8 cellular contexts compared by ENCODE assay signal in the genomic region with DNA sequence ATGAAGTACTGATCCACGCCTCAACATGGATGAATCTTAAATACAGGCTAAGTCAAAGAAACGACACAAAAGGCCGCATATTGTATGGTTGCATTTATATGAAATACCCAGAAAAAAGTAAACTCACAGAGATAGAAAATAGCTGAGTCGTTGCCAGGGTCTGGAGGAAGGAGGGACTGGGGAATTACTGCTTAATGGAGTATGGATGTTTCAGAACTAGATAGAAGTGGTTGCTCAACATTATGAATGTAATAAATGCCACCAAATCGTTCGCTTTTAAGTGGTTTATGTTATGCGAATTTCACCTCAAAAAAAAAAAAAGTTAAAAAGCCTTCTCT. TPM values are rescaled to one million over a fixed set of nuclear protein-coding genes. Genes with fewer than 3 reads are reported as not detected.
DNase-seq lines count a peak whose midpoint lies in the region; ATAC-seq and TF ChIP-seq lines count a peak whose summit lies in the region.

No MANE protein-coding gene starts in this region.

- TF ChIP-seq EP300 in transverse colon (IDR thresholded peaks at IDR 0.05; ENCODE audit: low read depth), result no peak

- TF ChIP-seq CTCF in transverse colon (IDR thresholded peaks at IDR 0.05), result no peak

- no peaks in the 10 kb centered on the region for H3K36me3 ChIP-seq in transverse colon

- ATAC-seq in activated T-cell treated with anti-CD3 and anti-CD28 coated beads, Interleukin-2, amount 50 U/mL, for 4 hours, result no peak
- ATAC-seq in activated naive CD8-positive, alpha-beta T cell treated with anti-CD3 and anti-CD28 coated beads, Interleukin-2, amount 10 ng/mL, durations not matched to agents 7 days and 5 days (ENCODE audit: low read depth), result no peak
- no peak for ATAC-seq in HG03457 (IDR thresholded peaks at IDR 0.05; ENCODE audit: unreplicated experiment)

- H3K4me1 ChIP-seq in transverse colon, result peaks cover 4 to 26% (median 20%) of the 10 kb centered on the region in 4 donors

- no peak for DNase-seq in activated T-cell treated with anti-CD3 and anti-CD28 coated beads, Interleukin-2, amount 50 U/mL, for 4 hours
- no peak for DNase-seq in activated T-cell treated with anti-CD3 and anti-CD28 coated beads, Interleukin-2, amount 50 U/mL, for 1 hour
- no peak for DNase-seq in activated naive CD8-positive, alpha-beta T cell treated with anti-CD3 and anti-CD28 coated beads, Interleukin-2, amount 10 ng/mL, durations not matched to agents 7 days and 5 days
- DNase-seq in kidney glomerular epithelial cell (lab: John Stamatoyannopoulos, UW) (peak; percentile 49), transverse colon (no peak), NCI-H82 (lab: John Stamatoyannopoulos, UW) (no peak), T1000 (lab: John Stamatoyannopoulos, UW) (no peak)

- peaks cover 9% of the 10 kb centered on the region for H3K27me3 Mint-ChIP-seq in activated T-cell treated with anti-CD3 and anti-CD28 coated beads, Interleukin-2, amount 50 U/mL, for 4 hours (ENCODE audit: low read depth)
- peaks cover 17% of the 10 kb centered on the region for H3K27me3 Mint-ChIP-seq in activated naive CD8-positive, alpha-beta T cell treated with anti-CD3 and anti-CD28 coated beads, Interleukin-2, amount 10 ng/mL, durations not matched to agents 7 days and 5 days

- WGBS in transverse colon (ENCODE audit: low coverage in 1 of 2), 2 donors, result 22 to 31% methylated on average over 7 of the region's 7 CpGs

- H3K27me3 ChIP-seq in transverse colon, result no peaks in the 10 kb centered on the region

- peak overlapping the region in 3 of 4 donors; percentile 55 to 70 (median 63) for H3K4me3 ChIP-seq in transverse colon

- in situ Hi-C loops in transverse colon (cut with MboI; ENCODE audit: low pct_ligation_motif_present in 1 of 4, low pct_unique_long_range_greater_than_20kb in 1 of 4, low sequenced_read_pairs in 3 of 4), result no loop called here

- H3K4me3 Mint-ChIP-seq in activated T-cell treated with anti-CD3 and anti-CD28 coated beads, Interleukin-2, amount 50 U/mL, for 4 hours, result peak overlapping the region; percentile 93
- peak overlapping the region; percentile 89 for H3K4me3 Mint-ChIP-seq in activated naive CD8-positive, alpha-beta T cell treated with anti-CD3 and anti-CD28 coated beads, Interleukin-2, amount 10 ng/mL, durations not matched to agents 7 days and 5 days

- intact Hi-C loops in transverse colon (cut with DNase I; ENCODE audit: low total_unique reads), result no loop called here

- H3K9me3 ChIP-seq in transverse colon, result no peaks in the 10 kb centered on the region

- H3K4me1 Mint-ChIP-seq in activated T-cell treated with anti-CD3 and anti-CD28 coated beads, Interleukin-2, amount 50 U/mL, for 4 hours (ENCODE audit: low read depth), result peaks cover 29% of the 10 kb centered on the region
- H3K4me1 Mint-ChIP-seq in activated naive CD8-positive, alpha-beta T cell treated with anti-CD3 and anti-CD28 coated beads, Interleukin-2, amount 10 ng/mL, durations not matched to agents 7 days and 5 days, result peaks cover 20% of the 10 kb centered on the region

- H3K27ac ChIP-seq in transverse colon, result peak overlapping the region; percentile 82 to 91 (median 89)

- POLR2A ChIA-PET in activated naive CD8-positive, alpha-beta T cell treated with anti-CD3 and anti-CD28 coated beads, Interleukin-2, amount 10 ng/mL, durations not matched to agents 7 days and 5 days (lab: Charles Lee), result interaction anchor here (1.0 kb wide), 1 partner anchor 15 kb away, joined by 6 read pairs; no protein-coding TSS in a partner anchor

- H3K27ac Mint-ChIP-seq in activated naive CD8-positive, alpha-beta T cell treated with anti-CD3 and anti-CD28 coated beads, Interleukin-2, amount 10 ng/mL, durations not matched to agents 7 days and 5 days, result peak overlapping the region; percentile 86

- no peaks in the 10 kb centered on the region for H3K9me3 Mint-ChIP-seq in activated T-cell treated with anti-CD3 and anti-CD28 coated beads, Interleukin-2, amount 50 U/mL, for 4 hours
- no peaks in the 10 kb centered on the region for H3K9me3 Mint-ChIP-seq in activated naive CD8-positive, alpha-beta T cell treated with anti-CD3 and anti-CD28 coated beads, Interleukin-2, amount 10 ng/mL, durations not matched to agents 7 days and 5 days

- H3K36me3 Mint-ChIP-seq in activated T-cell treated with anti-CD3 and anti-CD28 coated beads, Interleukin-2, amount 50 U/mL, for 4 hours (ENCODE audit: insufficient read depth), result no peaks in the 10 kb centered on the region
- peaks cover 11% of the 10 kb centered on the region for H3K36me3 Mint-ChIP-seq in activated naive CD8-positive, alpha-beta T cell treated with anti-CD3 and anti-CD28 coated beads, Interleukin-2, amount 10 ng/mL, durations not matched to agents 7 days and 5 days

- TF ChIP-seq POLR2A in transverse colon (IDR thresholded peaks at IDR 0.05), result no peak

RNA-seq across cellular contexts. Expression of gene MSANTD3, which starts 0.8 kb away (rescaled TPM):
- total RNA-seq in activated T-cell treated with anti-CD3 and anti-CD28 coated beads, Interleukin-2, amount 50 U/mL, for 4 hours, result 10 to 100 TPM; 12.2 to 13.8 (median 12.6) TPM
- 10 to 100 TPM; 17.7 to 19.1 TPM for total RNA-seq in activated naive CD8-positive, alpha-beta T cell treated with anti-CD3 and anti-CD28 coated beads, Interleukin-2, amount 10 ng/mL, durations not matched to agents 7 days and 5 days
- 10 to 100 TPM in 2 of 4 donors, 1 to 10 TPM in 2; 7.1 to 26.3 (median 10.5) TPM for total RNA-seq in transverse colon

RNA-seq across cellular contexts. Expression of gene TMEFF1, which starts 46.8 kb away (rescaled TPM):
- under 1 TPM in 2 of 3 donors, not detected in 1; 0.18 to 0.24 TPM for total RNA-seq in activated T-cell treated with anti-CD3 and anti-CD28 coated beads, Interleukin-2, amount 50 U/mL, for 4 hours
- total RNA-seq in activated naive CD8-positive, alpha-beta T cell treated with anti-CD3 and anti-CD28 coated beads, Interleukin-2, amount 10 ng/mL, durations not matched to agents 7 days and 5 days, result under 1 TPM in 1 of 2 experiments, not detected in 1; 0.20 TPM
- total RNA-seq in transverse colon, result not detected
